32 cellular contexts compared by ENCODE assay signal in genomic region chr2:149988361-149988760, GRCh38.
"Had no signal": no experiment of that assay in that cellular context is flagged by ENCODE, and none has a peak within 500 bp of the region (broad histone marks: within the 10 kb centered on the region; RNA-seq: fewer than 3 reads in every experiment).

No MANE protein-coding gene starts in this region.

- H3K9ac ChIP-seq: KMS-11, SK-N-SH had no signal

- H3K9me3 Mint-ChIP-seq: activated CD4-positive, alpha-beta T cell treated with anti-CD3 and anti-CD28 coated beads, Interleukin-2, amount 10 ng/mL, durations not matched to agents 7 days and 5 days; activated naive CD4-positive, alpha-beta T cell treated with anti-CD3 and anti-CD28 coated beads for 36 hours; activated T-cell treated with anti-CD3 and anti-CD28 coated beads, Interleukin-2, amount 50 U/mL, for 24 hours; activated T-helper 1 cell treated with anti-CD3 and anti-CD28 coated beads, Interleukin-12 subunit alpha, Interleukin-12 subunit beta, Interleukin-2, Interleukin-4 antibody, amounts not matched to agents 30 ng/mL and 10 ng/mL and 1 ng/mL, durations not matched to agents 14 hours and 24 hours and 36 hours; T-helper 1 cell treated with Interleukin-12 subunit alpha and Interleukin-12 subunit beta and Interleukin-4 antibody, amounts not matched to agents 30 μg/mL and 1 μg/mL, for 36 hours; T-helper 2 cell treated with Interferon-gamma antibody and Interleukin-4, amounts not matched to agents 5 μg/mL and 100 μg/mL, for 36 hours had no signal

- H3K27ac ChIP-seq: adrenal gland, KMS-11 had no signal

- H3K27me3 ChIP-seq: adrenal gland, body of pancreas, breast epithelium, SJSA1 had no signal

- H3K36me3 ChIP-seq: adrenal gland, breast epithelium, SJSA1 had no signal

- ATAC-seq: activated CD4-positive, alpha-beta T cell treated with anti-CD3 and anti-CD28 coated beads for 36 hours; activated CD4-positive, CD25-positive, alpha-beta regulatory T cell treated with anti-CD3 and anti-CD28 coated beads, Interleukin-2, amount 50 U/mL, for 24 hours; activated CD8-positive, alpha-beta T cell treated with anti-CD3 and anti-CD28 coated beads, Interleukin-2, amount 10 ng/mL, durations not matched to agents 7 days and 5 days; activated naive CD4-positive, alpha-beta T cell treated with anti-CD3 and anti-CD28 coated beads, Interleukin-2, amount 50 U/mL, for 72 hours; body of pancreas; WTC11 had no signal

- H3K27me3 Mint-ChIP-seq: activated CD4-positive, alpha-beta T cell treated with anti-CD3 and anti-CD28 coated beads for 36 hours; activated CD4-positive, alpha-beta T cell treated with anti-CD3 and anti-CD28 coated beads, Interleukin-2, amount 10 ng/mL, durations not matched to agents 7 days and 5 days; activated T-cell treated with anti-CD3 and anti-CD28 coated beads, Interleukin-2, amount 50 U/mL, for 24 hours had no signal

- DNase-seq: activated CD4-positive, alpha-beta T cell treated with anti-CD3 and anti-CD28 coated beads for 36 hours; activated CD4-positive, alpha-beta T cell treated with anti-CD3 and anti-CD28 coated beads, Interleukin-2, amount 10 ng/mL, durations not matched to agents 7 days and 5 days; activated CD4-positive, alpha-beta T cell treated with anti-CD3 and anti-CD28 coated beads, Interleukin-2, amount 50 U/mL, for 48 hours; activated CD8-positive, alpha-beta T cell treated with anti-CD3 and anti-CD28 coated beads, Interleukin-2, amount 10 ng/mL, durations not matched to agents 7 days and 5 days; activated gamma-delta T cell treated with Interleukin-2 at 50 U/mL for 16 hours; activated naive CD4-positive, alpha-beta T cell treated with anti-CD3 and anti-CD28 coated beads for 36 hours; activated T-cell treated with anti-CD3 and anti-CD28 coated beads, Interleukin-2, amount 50 U/mL, for 24 hours; adrenal gland; body of pancreas; MM.1S; MV-4-11; NCI-H1092; NCI-H146; NCI-H187; NCI-H2029 treated with DMSO at 0.1 percent for 48 hours; NCI-H2107; NCI-H2171; NCI-H510A; NCI-H526; NCI-H748 treated with DMSO at 0.1 percent for 48 hours; NK-92 treated with Interleukin-12 subunit alpha and Interleukin-12 subunit beta, amount 100 ng/mL, for 24 hours; SHP77 treated with DMSO at 0.1 percent for 48 hours; SK-N-SH had no signal

- H3K4me3 Mint-ChIP-seq: activated CD4-positive, alpha-beta T cell treated with anti-CD3 and anti-CD28 coated beads for 36 hours; activated CD4-positive, alpha-beta T cell treated with anti-CD3 and anti-CD28 coated beads, Interleukin-2, amount 10 ng/mL, durations not matched to agents 7 days and 5 days; activated CD8-positive, alpha-beta T cell treated with anti-CD3 and anti-CD28 coated beads, Interleukin-2, amount 10 ng/mL, durations not matched to agents 7 days and 5 days; activated naive CD4-positive, alpha-beta T cell treated with anti-CD3 and anti-CD28 coated beads for 36 hours; activated T-cell treated with anti-CD3 and anti-CD28 coated beads, Interleukin-2, amount 50 U/mL, for 24 hours; activated T-helper 1 cell treated with anti-CD3 and anti-CD28 coated beads, Interleukin-12 subunit alpha, Interleukin-12 subunit beta, Interleukin-2, Interleukin-4 antibody, amounts not matched to agents 30 ng/mL and 10 ng/mL and 1 ng/mL, durations not matched to agents 14 hours and 24 hours and 36 hours; T-helper 1 cell treated with Interleukin-12 subunit alpha and Interleukin-12 subunit beta and Interleukin-4 antibody, amounts not matched to agents 30 μg/mL and 1 μg/mL, for 36 hours; T-helper 2 cell treated with Interferon-gamma antibody and Interleukin-4, amounts not matched to agents 5 μg/mL and 100 μg/mL, for 36 hours; WTC11 had no signal

- H3K9me3 ChIP-seq: adrenal gland, body of pancreas, breast epithelium, SJSA1, SK-N-SH had no signal

- H3K27ac Mint-ChIP-seq: activated CD4-positive, alpha-beta T cell treated with anti-CD3 and anti-CD28 coated beads for 36 hours; activated CD4-positive, alpha-beta T cell treated with anti-CD3 and anti-CD28 coated beads, Interleukin-2, amount 10 ng/mL, durations not matched to agents 7 days and 5 days; activated CD8-positive, alpha-beta T cell treated with anti-CD3 and anti-CD28 coated beads, Interleukin-2, amount 10 ng/mL, durations not matched to agents 7 days and 5 days; activated naive CD4-positive, alpha-beta T cell treated with anti-CD3 and anti-CD28 coated beads for 36 hours; activated naive CD4-positive, alpha-beta T cell treated with anti-CD3 and anti-CD28 coated beads, Interleukin-2, amount 50 U/mL, for 72 hours; activated T-cell treated with anti-CD3 and anti-CD28 coated beads, Interleukin-2, amount 50 U/mL, for 24 hours; activated T-helper 1 cell treated with anti-CD3 and anti-CD28 coated beads, Interleukin-12 subunit alpha, Interleukin-12 subunit beta, Interleukin-2, Interleukin-4 antibody, amounts not matched to agents 30 ng/mL and 10 ng/mL and 1 ng/mL, durations not matched to agents 14 hours and 24 hours and 36 hours; T-helper 1 cell treated with Interleukin-12 subunit alpha and Interleukin-12 subunit beta and Interleukin-4 antibody, amounts not matched to agents 30 μg/mL and 1 μg/mL, for 36 hours; T-helper 2 cell treated with Interferon-gamma antibody and Interleukin-4, amounts not matched to agents 5 μg/mL and 100 μg/mL, for 36 hours; WTC11 had no signal

- H3K36me3 Mint-ChIP-seq: activated naive CD4-positive, alpha-beta T cell treated with anti-CD3 and anti-CD28 coated beads, Interleukin-2, amount 50 U/mL, for 72 hours; WTC11 had no signal

- H3K4me3 ChIP-seq: adrenal gland, body of pancreas, breast epithelium, SJSA1 had no signal

- H3K4me1 Mint-ChIP-seq: activated CD4-positive, alpha-beta T cell treated with anti-CD3 and anti-CD28 coated beads for 36 hours; activated CD4-positive, alpha-beta T cell treated with anti-CD3 and anti-CD28 coated beads, Interleukin-2, amount 10 ng/mL, durations not matched to agents 7 days and 5 days; WTC11 had no signal

- H3K4me1 ChIP-seq: adrenal gland had no signal

- H3K4me2 ChIP-seq: KMS-11, SK-N-SH had no signal

- H3K9me2 ChIP-seq: SK-N-SH had no signal
